ENCODE assay signal across 1 cellular context in the genomic region with DNA sequence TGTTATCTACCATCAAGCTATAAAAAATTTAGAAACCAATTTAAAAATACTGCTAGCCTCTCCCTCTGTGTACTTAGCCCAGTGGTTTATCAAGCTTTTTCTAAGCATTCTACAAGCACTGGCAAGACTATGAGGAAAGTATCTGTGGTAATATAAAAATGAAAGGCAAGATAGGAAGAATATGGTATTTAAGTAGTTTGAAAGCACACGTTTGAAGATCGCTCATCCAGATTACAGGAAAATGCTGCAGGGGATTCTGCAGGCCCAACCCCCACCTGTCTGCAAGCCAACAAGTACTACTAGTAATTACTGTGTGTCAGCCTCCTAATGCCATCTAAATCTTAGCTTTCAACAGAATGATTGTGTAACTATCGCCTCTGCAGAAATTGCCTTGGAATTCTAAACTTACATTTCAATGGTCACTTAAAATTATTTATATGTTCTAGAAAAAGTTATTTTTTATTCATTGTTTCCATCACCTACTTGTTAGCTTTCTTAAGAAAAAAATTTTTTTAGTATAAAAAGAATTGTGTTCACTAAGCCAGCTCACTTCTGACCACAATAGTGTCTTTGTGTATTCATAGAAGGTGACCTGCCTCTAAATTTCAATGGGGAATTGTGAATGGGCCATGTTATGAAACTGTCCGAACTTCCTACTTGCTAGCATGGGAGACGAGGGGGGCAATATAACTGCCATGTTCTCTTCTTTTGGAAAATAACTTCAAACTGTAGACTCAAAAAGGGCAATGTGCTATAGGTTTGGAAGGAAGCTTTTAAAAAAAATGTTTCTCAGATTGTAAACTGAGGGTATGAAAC.
TF ChIP-seq lines count a peak whose summit lies in the region.

No MANE protein-coding gene starts in this region.

TF ChIP-seq in WTC11, 78 proteins besides CTCF, POLR2A, EP300 and RAD21 (continued from another document):
- TF ChIP-seq, protein P1, sequence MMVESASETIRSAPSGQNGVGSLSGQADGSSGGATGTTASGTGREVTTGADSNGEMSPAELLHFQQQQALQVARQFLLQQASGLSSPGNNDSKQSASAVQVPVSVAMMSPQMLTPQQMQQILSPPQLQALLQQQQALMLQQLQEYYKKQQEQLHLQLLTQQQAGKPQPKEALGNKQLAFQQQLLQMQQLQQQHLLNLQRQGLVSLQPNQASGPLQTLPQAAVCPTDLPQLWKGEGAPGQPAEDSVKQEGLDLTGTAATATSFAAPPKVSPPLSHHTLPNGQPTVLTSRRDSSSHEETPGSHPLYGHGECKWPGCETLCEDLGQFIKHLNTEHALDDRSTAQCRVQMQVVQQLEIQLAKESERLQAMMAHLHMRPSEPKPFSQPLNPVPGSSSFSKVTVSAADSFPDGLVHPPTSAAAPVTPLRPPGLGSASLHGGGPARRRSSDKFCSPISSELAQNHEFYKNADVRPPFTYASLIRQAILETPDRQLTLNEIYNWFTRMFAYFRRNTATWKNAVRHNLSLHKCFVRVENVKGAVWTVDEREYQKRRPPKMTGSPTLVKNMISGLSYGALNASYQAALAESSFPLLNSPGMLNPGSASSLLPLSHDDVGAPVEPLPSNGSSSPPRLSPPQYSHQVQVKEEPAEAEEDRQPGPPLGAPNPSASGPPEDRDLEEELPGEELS (CRISPR knock-in tag; IDR thresholded peaks at IDR 0.05): no peak
- TF ChIP-seq ZNF232 (CRISPR knock-in tag; IDR thresholded peaks at IDR 0.05) (no peak), NR3C1 (CRISPR knock-in tag; conservative IDR thresholded peaks at IDR 0.05; ENCODE audit: low read depth) (no peak), ZNF416 (CRISPR knock-in tag; IDR thresholded peaks at IDR 0.05) (no peak)
- TF ChIP-seq, protein P2, sequence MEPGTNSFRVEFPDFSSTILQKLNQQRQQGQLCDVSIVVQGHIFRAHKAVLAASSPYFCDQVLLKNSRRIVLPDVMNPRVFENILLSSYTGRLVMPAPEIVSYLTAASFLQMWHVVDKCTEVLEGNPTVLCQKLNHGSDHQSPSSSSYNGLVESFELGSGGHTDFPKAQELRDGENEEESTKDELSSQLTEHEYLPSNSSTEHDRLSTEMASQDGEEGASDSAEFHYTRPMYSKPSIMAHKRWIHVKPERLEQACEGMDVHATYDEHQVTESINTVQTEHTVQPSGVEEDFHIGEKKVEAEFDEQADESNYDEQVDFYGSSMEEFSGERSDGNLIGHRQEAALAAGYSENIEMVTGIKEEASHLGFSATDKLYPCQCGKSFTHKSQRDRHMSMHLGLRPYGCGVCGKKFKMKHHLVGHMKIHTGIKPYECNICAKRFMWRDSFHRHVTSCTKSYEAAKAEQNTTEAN (CRISPR knock-in tag; IDR thresholded peaks at IDR 0.05): no peak
- TF ChIP-seq, protein P3, sequence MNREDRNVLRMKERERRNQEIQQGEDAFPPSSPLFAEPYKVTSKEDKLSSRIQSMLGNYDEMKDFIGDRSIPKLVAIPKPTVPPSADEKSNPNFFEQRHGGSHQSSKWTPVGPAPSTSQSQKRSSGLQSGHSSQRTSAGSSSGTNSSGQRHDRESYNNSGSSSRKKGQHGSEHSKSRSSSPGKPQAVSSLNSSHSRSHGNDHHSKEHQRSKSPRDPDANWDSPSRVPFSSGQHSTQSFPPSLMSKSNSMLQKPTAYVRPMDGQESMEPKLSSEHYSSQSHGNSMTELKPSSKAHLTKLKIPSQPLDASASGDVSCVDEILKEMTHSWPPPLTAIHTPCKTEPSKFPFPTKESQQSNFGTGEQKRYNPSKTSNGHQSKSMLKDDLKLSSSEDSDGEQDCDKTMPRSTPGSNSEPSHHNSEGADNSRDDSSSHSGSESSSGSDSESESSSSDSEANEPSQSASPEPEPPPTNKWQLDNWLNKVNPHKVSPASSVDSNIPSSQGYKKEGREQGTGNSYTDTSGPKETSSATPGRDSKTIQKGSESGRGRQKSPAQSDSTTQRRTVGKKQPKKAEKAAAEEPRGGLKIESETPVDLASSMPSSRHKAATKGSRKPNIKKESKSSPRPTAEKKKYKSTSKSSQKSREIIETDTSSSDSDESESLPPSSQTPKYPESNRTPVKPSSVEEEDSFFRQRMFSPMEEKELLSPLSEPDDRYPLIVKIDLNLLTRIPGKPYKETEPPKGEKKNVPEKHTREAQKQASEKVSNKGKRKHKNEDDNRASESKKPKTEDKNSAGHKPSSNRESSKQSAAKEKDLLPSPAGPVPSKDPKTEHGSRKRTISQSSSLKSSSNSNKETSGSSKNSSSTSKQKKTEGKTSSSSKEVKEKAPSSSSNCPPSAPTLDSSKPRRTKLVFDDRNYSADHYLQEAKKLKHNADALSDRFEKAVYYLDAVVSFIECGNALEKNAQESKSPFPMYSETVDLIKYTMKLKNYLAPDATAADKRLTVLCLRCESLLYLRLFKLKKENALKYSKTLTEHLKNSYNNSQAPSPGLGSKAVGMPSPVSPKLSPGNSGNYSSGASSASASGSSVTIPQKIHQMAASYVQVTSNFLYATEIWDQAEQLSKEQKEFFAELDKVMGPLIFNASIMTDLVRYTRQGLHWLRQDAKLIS (CRISPR knock-in tag; IDR thresholded peaks at IDR 0.05; ENCODE audit: borderline replicate concordance): no peak
